Comparison of ENCODE assay signal across 23 cellular contexts in genomic region chr16:74745109-74745615, GRCh38. TPM values are rescaled to one million over a fixed set of nuclear protein-coding genes. Genes with fewer than 3 reads are reported as not detected.
"Had no signal": no experiment of that assay in that cellular context is flagged by ENCODE, and none has a peak within 500 bp of the region (broad histone marks: within the 10 kb centered on the region; RNA-seq: fewer than 3 reads in every experiment).

No MANE protein-coding gene starts in this region.

- H3K9me3 ChIP-seq: heart right ventricle, left lung, thoracic aorta had no signal

- H3K27ac Mint-ChIP-seq: activated naive CD8-positive, alpha-beta T cell treated with anti-CD3 and anti-CD28 coated beads for 36 hours; activated T-helper 2 cell treated with anti-CD3 and anti-CD28 coated beads, Interferon-gamma antibody, Interleukin-2, Interleukin-4, amounts not matched to agents 10 μg/mL and 5 μg/mL and 100 μg/mL, durations not matched to agents 14 hours and 24 hours and 36 hours; mesothelial cell of epicardium; natural killer cell; stimulated activated memory B cell treated with anti-CD40 and anti-IgM and Interleukin-4, amounts not matched to agents 10 μg/mL and 1 μg/mL and 100 μg/mL, for 72 hours had no signal

- DNase-seq: activated CD4-positive, CD25-positive, alpha-beta regulatory T cell treated with anti-CD3 and anti-CD28 coated beads, Interleukin-2, amount 50 U/mL, for 72 hours; activated CD8-positive, alpha-beta memory T cell treated with anti-CD3 and anti-CD28 coated beads for 24 hours; activated CD8-positive, alpha-beta memory T cell treated with anti-CD3 and anti-CD28 coated beads, Interleukin-2, amount 50 U/mL, for 4 hours; activated naive CD4-positive, alpha-beta T cell treated with Interleukin-2 at 50 U/mL for 16 hours; activated naive CD8-positive, alpha-beta T cell treated with anti-CD3 and anti-CD28 coated beads for 36 hours; activated T-cell treated with anti-CD3 and anti-CD28 coated beads, Interleukin-2, amount 50 U/mL, for 4 hours; effector CD4-positive, alpha-beta T cell; heart right ventricle; natural killer cell; right cardiac atrium; stimulated activated CD4-positive, alpha-beta T cell treated with anti-CD3 and anti-CD28 coated beads, Interleukin-1b, Interleukin-23, amount 100 ng/mL, for 48 hours; T-helper 1 cell; WERI-Rb-1 had no signal

- H3K9me3 Mint-ChIP-seq: activated naive CD8-positive, alpha-beta T cell treated with anti-CD3 and anti-CD28 coated beads for 36 hours; activated T-cell treated with anti-CD3 and anti-CD28 coated beads, Interleukin-2, amount 50 U/mL, for 4 hours; activated T-helper 2 cell treated with anti-CD3 and anti-CD28 coated beads, Interferon-gamma antibody, Interleukin-2, Interleukin-4, amounts not matched to agents 10 μg/mL and 5 μg/mL and 100 μg/mL, durations not matched to agents 14 hours and 24 hours and 36 hours; mesothelial cell of epicardium; natural killer cell; stimulated activated memory B cell treated with anti-CD40 and anti-IgM and Interleukin-4, amounts not matched to agents 10 μg/mL and 1 μg/mL and 100 μg/mL, for 72 hours had no signal

- H3K4me3 Mint-ChIP-seq: activated naive CD8-positive, alpha-beta T cell treated with anti-CD3 and anti-CD28 coated beads for 36 hours; activated T-cell treated with anti-CD3 and anti-CD28 coated beads, Interleukin-2, amount 50 U/mL, for 4 hours; mesothelial cell of epicardium; natural killer cell; stimulated activated memory B cell treated with anti-CD40 and anti-IgM and Interleukin-4, amounts not matched to agents 10 μg/mL and 1 μg/mL and 100 μg/mL, for 72 hours had no signal

- H3K27me3 Mint-ChIP-seq: activated naive CD8-positive, alpha-beta T cell treated with anti-CD3 and anti-CD28 coated beads for 36 hours; stimulated activated memory B cell treated with anti-CD40 and anti-IgM and Interleukin-4, amounts not matched to agents 10 μg/mL and 1 μg/mL and 100 μg/mL, for 72 hours had no signal

- H3K36me3 ChIP-seq: heart right ventricle, left lung, thoracic aorta, WERI-Rb-1 had no signal

- H3K36me3 Mint-ChIP-seq: activated naive CD8-positive, alpha-beta T cell treated with anti-CD3 and anti-CD28 coated beads for 36 hours; mesothelial cell of epicardium; natural killer cell; stimulated activated memory B cell treated with anti-CD40 and anti-IgM and Interleukin-4, amounts not matched to agents 10 μg/mL and 1 μg/mL and 100 μg/mL, for 72 hours had no signal

- ATAC-seq: activated T-cell treated with anti-CD3 and anti-CD28 coated beads, Interleukin-2, amount 50 U/mL, for 4 hours; heart right ventricle; left lung; natural killer cell; right cardiac atrium; stimulated activated memory B cell treated with anti-CD40 and anti-IgM and Interleukin-4, amounts not matched to agents 10 μg/mL and 1 μg/mL and 100 μg/mL, for 72 hours had no signal

- H3K4me1 Mint-ChIP-seq: activated naive CD8-positive, alpha-beta T cell treated with anti-CD3 and anti-CD28 coated beads for 36 hours; natural killer cell had no signal

- H3K4me1 ChIP-seq: left lung had no signal

- H3K4me3 ChIP-seq: heart right ventricle, left lung, thoracic aorta had no signal

- H3K27ac ChIP-seq: heart right ventricle, thoracic aorta, WERI-Rb-1 had no signal

RNA-seq across cellular contexts. Expression of gene FA2H, which starts 29.5 kb away (rescaled TPM):
- total RNA-seq: activated naive CD8-positive, alpha-beta T cell treated with anti-CD3 and anti-CD28 coated beads for 36 hours; activated T-helper 2 cell treated with anti-CD3 and anti-CD28 coated beads, Interferon-gamma antibody, Interleukin-2, Interleukin-4, amounts not matched to agents 10 μg/mL and 5 μg/mL and 100 μg/mL, durations not matched to agents 14 hours and 24 hours and 36 hours; fibroblast of villous mesenchyme; lung microvascular endothelial cell; mesothelial cell of epicardium; osteoblast; pulmonary artery endothelial cell; skeletal muscle tissue had no signal

RNA-seq across cellular contexts. Expression of gene MLKL, which starts 44.5 kb away (rescaled TPM):
- total RNA-seq: mesothelial cell of epicardium had no signal
